27 cellular contexts compared by ENCODE assay signal in the genomic region with DNA sequence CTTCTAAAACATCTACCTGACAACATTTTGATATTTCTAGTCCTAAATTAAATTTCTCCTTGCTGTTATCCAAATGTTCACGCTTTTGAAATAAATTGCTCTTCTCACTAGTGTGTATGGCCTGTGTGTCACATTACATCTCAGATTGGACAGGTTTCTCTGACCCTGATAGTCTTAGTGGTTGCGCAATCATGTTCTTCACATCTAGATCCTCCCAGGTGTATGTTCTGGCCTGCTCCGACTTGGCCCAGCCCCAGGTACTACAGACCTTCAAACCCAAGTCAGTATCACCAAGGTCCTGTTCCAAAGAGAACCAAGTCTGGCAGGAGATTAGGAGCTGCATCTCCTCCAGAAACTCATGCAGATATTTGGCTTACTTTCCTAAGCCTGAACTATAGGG.
"Had no signal": no experiment of that assay in that cellular context is flagged by ENCODE, and none has a peak within 500 bp of the region (broad histone marks: within the 10 kb centered on the region; RNA-seq: fewer than 3 reads in every experiment).

No MANE protein-coding gene starts in this region.

- H3K27ac ChIP-seq: left lung, lower lobe of right lung, pancreas, prostate gland, sigmoid colon, transverse colon, upper lobe of left lung, vagina had no signal

- ATAC-seq: left cardiac atrium; left lung; lower lobe of right lung; naive thymus-derived CD8-positive, alpha-beta T cell; pancreas; right cardiac atrium; stimulated activated memory B cell treated with anti-CD40 and anti-IgM and Interleukin-4, amounts not matched to agents 10 μg/mL and 1 μg/mL and 100 μg/mL, for 72 hours; stimulated activated naive CD8-positive, alpha-beta T cell treated with anti-CD3 and anti-CD28 coated beads, Interleukin-15, amount 100 ng/mL, for 72 hours had no signal

- H3K27ac Mint-ChIP-seq: naive thymus-derived CD8-positive, alpha-beta T cell; nephron; stimulated activated memory B cell treated with anti-CD40 and anti-IgM and Interleukin-4, amounts not matched to agents 10 μg/mL and 1 μg/mL and 100 μg/mL, for 72 hours had no signal

- H3K36me3 ChIP-seq: left lung, lower lobe of right lung, pancreas, prostate gland, sigmoid colon, transverse colon, upper lobe of left lung, vagina had no signal

- H3K4me3 ChIP-seq: left lung, lower lobe of right lung, pancreas, prostate gland, sigmoid colon, smooth muscle cell, transverse colon, upper lobe of left lung, vagina had no signal

- H3K4me1 Mint-ChIP-seq: naive thymus-derived CD8-positive, alpha-beta T cell; nephron; stimulated activated memory B cell treated with anti-CD40 and anti-IgM and Interleukin-4, amounts not matched to agents 10 μg/mL and 1 μg/mL and 100 μg/mL, for 72 hours; stimulated activated naive CD8-positive, alpha-beta T cell treated with anti-CD3 and anti-CD28 coated beads, Interleukin-15, amount 100 ng/mL, for 72 hours had no signal

- H3K4me2 ChIP-seq: smooth muscle cell had no signal

- H3K27me3 ChIP-seq: left lung, pancreas, sigmoid colon, transverse colon, upper lobe of left lung, vagina had no signal

- H3K27me3 Mint-ChIP-seq: stimulated activated memory B cell treated with anti-CD40 and anti-IgM and Interleukin-4, amounts not matched to agents 10 μg/mL and 1 μg/mL and 100 μg/mL, for 72 hours; stimulated activated naive CD8-positive, alpha-beta T cell treated with anti-CD3 and anti-CD28 coated beads, Interleukin-15, amount 100 ng/mL, for 72 hours had no signal

- H3K36me3 Mint-ChIP-seq: stimulated activated memory B cell treated with anti-CD40 and anti-IgM and Interleukin-4, amounts not matched to agents 10 μg/mL and 1 μg/mL and 100 μg/mL, for 72 hours had no signal

- H3K4me3 Mint-ChIP-seq: naive thymus-derived CD8-positive, alpha-beta T cell; nephron; neural crest cell; stimulated activated memory B cell treated with anti-CD40 and anti-IgM and Interleukin-4, amounts not matched to agents 10 μg/mL and 1 μg/mL and 100 μg/mL, for 72 hours; stimulated activated naive CD8-positive, alpha-beta T cell treated with anti-CD3 and anti-CD28 coated beads, Interleukin-15, amount 100 ng/mL, for 72 hours had no signal

- H3K9me3 Mint-ChIP-seq: nephron had no signal

- DNase-seq: kidney glomerular epithelial cell; left cardiac atrium; left lung; lower lobe of right lung; mammary epithelial cell; mesenchymal stem cell; naive thymus-derived CD8-positive, alpha-beta T cell; nucleus accumbens; pancreas; retina; right cardiac atrium; sigmoid colon; stimulated activated CD4-positive, alpha-beta T cell treated with anti-CD3 and anti-CD28 coated beads, Interleukin-1b, Interleukin-23, amount 100 ng/mL, for 48 hours; stimulated activated CD4-positive, alpha-beta T cell treated with anti-CD3 and anti-CD28 coated beads, Interleukin-2, amount 100 ng/mL, for 48 hours; stimulated activated CD4-positive, alpha-beta T cell treated with anti-CD3 and anti-CD28 coated beads, Interleukin-4, amount 100 ng/mL, for 4 hours; stimulated activated CD8-positive, alpha-beta memory T cell treated with anti-CD3 and anti-CD28 coated beads, Interleukin-4, amount 100 ng/mL, for 48 hours; stimulated activated naive CD4-positive, alpha-beta T cell treated with Interleukin-2 at 50 U/mL for 16 hours; stimulated activated naive CD8-positive, alpha-beta T cell treated with anti-CD3 and anti-CD28 coated beads, Interleukin-15, amount 100 ng/mL, for 72 hours; substantia nigra; transverse colon; upper lobe of left lung had no signal

- H3K9me3 ChIP-seq: lower lobe of right lung, pancreas, prostate gland, sigmoid colon, transverse colon, upper lobe of left lung, vagina had no signal

- H3K4me1 ChIP-seq: left lung, lower lobe of right lung, pancreas, prostate gland, sigmoid colon, transverse colon, upper lobe of left lung, vagina had no signal
